17 cellular contexts compared by ENCODE assay signal in genomic region chr14:89833120-89833521, GRCh38.
DNase-seq lines count a peak whose midpoint lies in the region; ATAC-seq and TF ChIP-seq lines count a peak whose summit lies in the region.
"Had no signal": no experiment of that assay in that cellular context is flagged by ENCODE, and none has a peak within 500 bp of the region (broad histone marks: within the 10 kb centered on the region; RNA-seq: fewer than 3 reads in every experiment).

No MANE protein-coding gene starts in this region.

- H3K4me2 ChIP-seq in mammary epithelial cell (ENCODE audit: insufficient read depth, low read depth, low read length) = peak overlapping the region; percentile 16

- WGBS in mammary epithelial cell (ENCODE audit: low coverage, missing lambda C conversion rate) = 42% methylated on average over 3 of the region's 3 CpGs

- no peaks in the 10 kb centered on the region for H4K20me1 ChIP-seq in mammary epithelial cell (ENCODE audit: insufficient read depth, low read length)

- in situ Hi-C loops in mammary epithelial cell (cut with MboI; ENCODE audit: low sequenced_read_pairs in 2 of 2) = no loop called here

- no peak overlapping the region for H3K4me3 ChIP-seq in mammary epithelial cell (replicated peaks in 1 of 3; ENCODE audit: insufficient read depth in 1 of 3, low read depth in 2 of 3, low read length in 3 of 3)

- no TSS peak for BruUV-seq in mammary epithelial cell (replicated peaks; lab: Mats Ljungman, UMichigan)

- dilution Hi-C loops in mammary epithelial cell (cut with HindIII; ENCODE audit: low sequenced_read_pairs) = no loop called here

- H3K27ac ChIP-seq in mammary epithelial cell (ENCODE audit: insufficient read depth, low read depth, low read length) = no peak overlapping the region

- H3K4me1 ChIP-seq in mammary epithelial cell (ENCODE audit: insufficient read depth, low read length) = no peaks in the 10 kb centered on the region

- intact Hi-C loops in mammary epithelial cell (cut with micrococcal nuclease) = no loop called here

- H3K27me3 Mint-ChIP-seq in osteocyte (ENCODE audit: unreplicated experiment) = no peaks in the 10 kb centered on the region

- DNase-seq in GM03348 (ENCODE audit: low spot score) = peak; percentile 21
- DNase-seq in NCI-H226 = peak; percentile 17
- DNase-seq in mammary epithelial cell = no peak
- no peak for DNase-seq in osteocyte (ENCODE audit: extremely low spot score, unreplicated experiment)
- no peak for DNase-seq in RPMI8226
- DNase-seq in activated CD4-positive, alpha-beta T cell treated with anti-CD3 and anti-CD28 coated beads for 4 hours = no peak
- DNase-seq: AML-193, DMS79, HFFc6, MM.1S, NCI-H187, NCI-H748 treated with DMSO at 0.1 percent for 48 hours, OCI-M1 had no signal

- peaks cover 8% of the 10 kb centered on the region for H3K9me3 Mint-ChIP-seq in osteocyte (ENCODE audit: unreplicated experiment)
- H3K9me3 Mint-ChIP-seq: HFFc6 had no signal

- peak overlapping the region; percentile 84 for H3K27ac Mint-ChIP-seq in osteocyte (ENCODE audit: unreplicated experiment)
- H3K27ac Mint-ChIP-seq: CD14-positive monocyte, HFFc6 had no signal

- ATAC-seq in GM18867 (IDR thresholded peaks at IDR 0.05; ENCODE audit: unreplicated experiment) = no peak
- ATAC-seq in GM21528 (IDR thresholded peaks at IDR 0.05; ENCODE audit: low FRiP score, unreplicated experiment) = no peak
- ATAC-seq: HepG2 had no signal

- H3K4me3 Mint-ChIP-seq in osteocyte (ENCODE audit: unreplicated experiment) = no peak overlapping the region
- H3K4me3 Mint-ChIP-seq: CD14-positive monocyte, HFFc6 had no signal

- H3K27me3 ChIP-seq in mammary epithelial cell (ENCODE audit: insufficient read depth, low read length) = no peaks in the 10 kb centered on the region

- H3K36me3 Mint-ChIP-seq in osteocyte (ENCODE audit: unreplicated experiment) = peaks cover 1% of the 10 kb centered on the region

- no peak overlapping the region for H2AFZ ChIP-seq in mammary epithelial cell (ENCODE audit: low read depth, low read length)

- H3K79me2 ChIP-seq in mammary epithelial cell (ENCODE audit: insufficient read depth, low read length) = no peaks in the 10 kb centered on the region

- H3K36me3 ChIP-seq in mammary epithelial cell (ENCODE audit: insufficient read depth, low read length) = no peaks in the 10 kb centered on the region

- CTCF ChIA-PET in mammary epithelial cell (lab: Charles Lee; ENCODE audit: low non-redundant PET) = no interaction called here

- H3K9ac ChIP-seq in mammary epithelial cell (ENCODE audit: insufficient read depth, low read length) = no peak overlapping the region

- no peaks in the 10 kb centered on the region for H3K9me3 ChIP-seq in mammary epithelial cell (replicated peaks; ENCODE audit: insufficient read depth, low read length)

- peaks cover 43% of the 10 kb centered on the region for H3K4me1 Mint-ChIP-seq in osteocyte (ENCODE audit: unreplicated experiment)
- H3K4me1 Mint-ChIP-seq: CD14-positive monocyte had no signal

- TF ChIP-seq CTCF in mammary epithelial cell (conservative IDR thresholded peaks at IDR 0.05 in 1 of 2, IDR thresholded peaks at IDR 0.05 in 1 of 2; ENCODE audit: extremely low read depth in 1 of 2, insufficient read depth in 1 of 2, low read depth in 1 of 2, low read length in 2 of 2) (no peak), osteocyte (IDR thresholded peaks at IDR 0.05) (no peak)

Comparison
In these comparisons a context has a peak if more than half of its experiments do, and no peak if none do; other contexts are left out.
1. DNase-seq: peak in GM03348 (single experiment) and NCI-H226 (single experiment); none in mammary epithelial cell (single experiment), osteocyte (single experiment), RPMI8226 (single experiment) and activated CD4-positive, alpha-beta T cell treated with anti-CD3 and anti-CD28 coated beads for 4 hours (0 of 2).